ENCODE assay signal across 12 cellular contexts in genomic region chr17:39663688-39664580, GRCh38. TPM values are rescaled to one million over a fixed set of nuclear protein-coding genes. Genes with fewer than 3 reads are reported as not detected.
DNase-seq lines count a peak whose midpoint lies in the region; ATAC-seq and TF ChIP-seq lines count a peak whose summit lies in the region.
"Had no signal": no experiment of that assay in that cellular context is flagged by ENCODE, and none has a peak within 500 bp of the region (broad histone marks: within the 10 kb centered on the region; RNA-seq: fewer than 3 reads in every experiment).

No MANE protein-coding gene starts in this region.

- H3K27ac Mint-ChIP-seq in WTC11 = peak overlapping the region; percentile 48
- H3K27ac Mint-ChIP-seq: activated T-helper 1 cell treated with anti-CD3 and anti-CD28 coated beads, Interleukin-12 subunit alpha, Interleukin-12 subunit beta, Interleukin-2, Interleukin-4 antibody, amounts not matched to agents 30 ng/mL and 10 ng/mL and 1 ng/mL, durations not matched to agents 14 hours and 24 hours and 36 hours; dendritic cell treated with granulocyte-macrophage colony-stimulating factor and Interleukin-4, amounts not matched to agents 40 ng/mL and 50 ng/mL, for 4 days had no signal

- POLR2A ChIA-PET in WTC11 (lab: Charles Lee) = interaction anchor here (1.2 kb wide), 1 partner anchor 11 kb away, joined by 3 read pairs; no protein-coding TSS in a partner anchor

- ATAC-seq in WTC11 = peak; percentile 74
- ATAC-seq in GM21786 (IDR thresholded peaks at IDR 0.05; ENCODE audit: unreplicated experiment) = no peak
- no peak for ATAC-seq in HG02798 (IDR thresholded peaks at IDR 0.05; ENCODE audit: poor library complexity, unreplicated experiment)
- ATAC-seq: stimulated activated naive CD8-positive, alpha-beta T cell treated with anti-CD3 and anti-CD28 coated beads, Interleukin-15, amount 100 ng/mL, for 72 hours had no signal

- CTCF ChIA-PET in WTC11 (lab: Charles Lee) = interaction anchor here (0.6 to 18.0 kb wide), 14 partner anchors 8 to 116 kb away, joined by 3 to 876 read pairs (median 6); partner anchors contain the start of genes MIEN1, PGAP3 and PPP1R1B

- no peaks in the 10 kb centered on the region for H3K27me3 ChIP-seq in tibial artery

- peak overlapping the region; percentile 68 to 81 for H3K27ac ChIP-seq in tibial artery

- no peak overlapping the region for H3K4me3 ChIP-seq in tibial artery

- H3K36me3 ChIP-seq in tibial artery = peaks cover 5 to 41% (median 33%) of the 10 kb centered on the region in 3 donors

- no peak for TF ChIP-seq CTCF in WTC11 (IDR thresholded peaks at IDR 0.05)
- no peak for TF ChIP-seq CTCF in tibial artery (IDR thresholded peaks at IDR 0.05)

- intact Hi-C loops in tibial artery (cut with DNase I; ENCODE audit: low total_unique reads) = no loop called here

- H3K4me3 Mint-ChIP-seq in WTC11 = peak overlapping the region; percentile 60
- H3K4me3 Mint-ChIP-seq: activated T-helper 1 cell treated with anti-CD3 and anti-CD28 coated beads, Interleukin-12 subunit alpha, Interleukin-12 subunit beta, Interleukin-2, Interleukin-4 antibody, amounts not matched to agents 30 ng/mL and 10 ng/mL and 1 ng/mL, durations not matched to agents 14 hours and 24 hours and 36 hours; dendritic cell treated with granulocyte-macrophage colony-stimulating factor and Interleukin-4, amounts not matched to agents 40 ng/mL and 50 ng/mL, for 4 days; stimulated activated naive CD8-positive, alpha-beta T cell treated with anti-CD3 and anti-CD28 coated beads, Interleukin-15, amount 100 ng/mL, for 72 hours; T-helper 2 cell treated with Interferon-gamma antibody and Interleukin-4, amounts not matched to agents 5 μg/mL and 100 μg/mL, for 36 hours had no signal

- H3K9me3 Mint-ChIP-seq in WTC11 = no peaks in the 10 kb centered on the region
- H3K9me3 Mint-ChIP-seq: activated T-helper 1 cell treated with anti-CD3 and anti-CD28 coated beads, Interleukin-12 subunit alpha, Interleukin-12 subunit beta, Interleukin-2, Interleukin-4 antibody, amounts not matched to agents 30 ng/mL and 10 ng/mL and 1 ng/mL, durations not matched to agents 14 hours and 24 hours and 36 hours; dendritic cell treated with granulocyte-macrophage colony-stimulating factor and Interleukin-4, amounts not matched to agents 40 ng/mL and 50 ng/mL, for 4 days; stimulated activated naive CD8-positive, alpha-beta T cell treated with anti-CD3 and anti-CD28 coated beads, Interleukin-15, amount 100 ng/mL, for 72 hours; T-helper 2 cell treated with Interferon-gamma antibody and Interleukin-4, amounts not matched to agents 5 μg/mL and 100 μg/mL, for 36 hours had no signal

- peaks cover 32% of the 10 kb centered on the region for H3K27me3 Mint-ChIP-seq in WTC11 (ENCODE audit: low read depth)

- H3K9me3 ChIP-seq in tibial artery = no peaks in the 10 kb centered on the region

- peaks cover 7 to 78% (median 63%) of the 10 kb centered on the region in 4 donors for H3K4me1 ChIP-seq in tibial artery

- DNase-seq in HPDE6-E6E7 (ENCODE audit: extremely low spot score) (peak; percentile 71), WTC11 (ENCODE audit: low spot score) (peak; percentile 76), islet precursor cell (peak; percentile 94), tibial artery (peak in 1 of 2 donors; percentile 70), NCI-H2196 treated with DMSO at 0.1 percent for 48 hours (lab: John Stamatoyannopoulos, UW; ENCODE audit: unreplicated experiment) (no peak)
- DNase-seq: stimulated activated naive CD8-positive, alpha-beta T cell treated with anti-CD3 and anti-CD28 coated beads, Interleukin-15, amount 100 ng/mL, for 72 hours had no signal

- H3K4me1 Mint-ChIP-seq in WTC11 = peaks cover 48% of the 10 kb centered on the region

- H3K36me3 Mint-ChIP-seq in WTC11 = peaks cover 8% of the 10 kb centered on the region

TF ChIP-seq in WTC11, 78 proteins besides CTCF, POLR2A, EP300 and RAD21:
- TF ChIP-seq NFATC4 (CRISPR knock-in tag; IDR thresholded peaks at IDR 0.05) (no peak), PRRX2 (CRISPR knock-in tag; IDR thresholded peaks at IDR 0.05) (no peak), FOXJ3 (CRISPR knock-in tag; IDR thresholded peaks at IDR 0.05; ENCODE audit: borderline replicate concordance) (no peak), ZNF121 (CRISPR knock-in tag; IDR thresholded peaks at IDR 0.05) (peak; percentile 97), ESRRA (CRISPR knock-in tag; IDR thresholded peaks at IDR 0.05; ENCODE audit: borderline replicate concordance) (no peak), MAX (CRISPR knock-in tag; IDR thresholded peaks at IDR 0.05) (peak; percentile 33; the same call in 1 of the 2 replicates), SP1 (CRISPR knock-in tag; conservative IDR thresholded peaks at IDR 0.05) (peak; percentile 58; the same call in 1 of the 2 replicates), HMGA2 (CRISPR knock-in tag; IDR thresholded peaks at IDR 0.05) (no peak), E2F4 (CRISPR knock-in tag; IDR thresholded peaks at IDR 0.05; ENCODE audit: borderline replicate concordance, low read depth) (no peak), ZNF317 (CRISPR knock-in tag; IDR thresholded peaks at IDR 0.05; ENCODE audit: borderline replicate concordance, low read depth) (no peak), ZNF423 (CRISPR knock-in tag; IDR thresholded peaks at IDR 0.05) (peak; percentile 93), MXD4 (CRISPR knock-in tag; IDR thresholded peaks at IDR 0.05; ENCODE audit: borderline replicate concordance) (no peak), KAT7 (CRISPR knock-in tag; IDR thresholded peaks at IDR 0.05; ENCODE audit: borderline replicate concordance) (no peak), ZSCAN18 (CRISPR knock-in tag; IDR thresholded peaks at IDR 0.05) (no peak), FOXK1 (CRISPR knock-in tag; IDR thresholded peaks at IDR 0.05) (no peak)

RNA-seq across cellular contexts. Expression of gene TCAP, which starts 1.2 kb away (rescaled TPM):
- 2.5 to 2.9 TPM (median 2.8 TPM) in 3 replicates for total RNA-seq in WTC11 (2021)

RNA-seq across cellular contexts. Expression of gene PNMT, which starts 4.3 kb away (rescaled TPM):
- 2.4 to 3.1 TPM (median 2.7 TPM) in 3 replicates for total RNA-seq in WTC11 (2021)
- total RNA-seq: activated T-helper 1 cell treated with anti-CD3 and anti-CD28 coated beads, Interleukin-12 subunit alpha, Interleukin-12 subunit beta, Interleukin-2, Interleukin-4 antibody, amounts not matched to agents 30 ng/mL and 10 ng/mL and 1 ng/mL, durations not matched to agents 14 hours and 24 hours and 36 hours; kidney epithelial cell had no signal

RNA-seq across cellular contexts. Expression of gene PGAP3, which starts 23.9 kb away (rescaled TPM):
- 24.3 to 25.7 TPM (median 24.9 TPM) in 3 replicates for total RNA-seq in WTC11 (2021)

RNA-seq across cellular contexts. Expression of gene STARD3, which starts 27.0 kb away (rescaled TPM):
- 64.9 to 75.3 TPM (median 65.4 TPM) in 3 replicates for total RNA-seq in WTC11 (2021)

RNA-seq across cellular contexts. Expression of gene ERBB2, which starts 35.9 kb away (rescaled TPM):
- total RNA-seq in WTC11 (2021) = 153 to 209 TPM (median 158 TPM) in 3 replicates
